25 cellular contexts compared by ENCODE assay signal in the genomic region with DNA sequence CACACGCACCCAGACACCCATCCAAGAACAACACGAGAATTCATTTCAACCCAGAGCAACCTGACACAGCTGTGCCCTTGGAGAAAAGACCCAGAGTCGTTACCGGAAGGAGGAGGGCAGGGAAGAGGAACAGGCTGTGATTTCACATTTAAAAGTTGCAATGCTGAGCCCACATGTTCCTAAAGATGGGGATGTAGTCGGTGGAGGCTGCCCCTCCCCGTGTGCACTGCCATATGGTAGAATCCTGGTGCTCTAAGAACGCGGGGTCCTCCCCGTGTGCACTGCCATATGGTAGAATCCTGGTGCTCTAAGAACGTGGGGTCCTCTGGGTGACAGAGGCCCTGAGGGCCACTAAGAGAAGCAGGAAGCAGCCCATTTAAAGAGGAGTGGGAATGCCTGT. TPM values are rescaled to one million over a fixed set of nuclear protein-coding genes. Genes with fewer than 3 reads are reported as not detected.
DNase-seq lines count a peak whose midpoint lies in the region; ATAC-seq and TF ChIP-seq lines count a peak whose summit lies in the region.
"Had no signal": no experiment of that assay in that cellular context is flagged by ENCODE, and none has a peak within 500 bp of the region (broad histone marks: within the 10 kb centered on the region; RNA-seq: fewer than 3 reads in every experiment).

No MANE protein-coding gene starts in this region.

- H3K4me3 Mint-ChIP-seq in activated T-cell treated with anti-CD3 and anti-CD28 coated beads, Interleukin-2, amount 50 U/mL, for 72 hours = no peak overlapping the region
- no peak overlapping the region for H3K4me3 Mint-ChIP-seq in activated T-cell treated with anti-CD3 and anti-CD28 coated beads, Interleukin-2, amount 50 U/mL, for 4 hours
- H3K4me3 Mint-ChIP-seq in T-cell = no peak overlapping the region
- H3K4me3 Mint-ChIP-seq in glutamatergic neuron (ENCODE audit: unreplicated experiment) = peak overlapping the region; percentile 81
- H3K4me3 Mint-ChIP-seq in stimulated activated memory B cell treated with anti-CD40 and anti-IgM and Interleukin-4, amounts not matched to agents 10 μg/mL and 1 μg/mL and 100 μg/mL, for 72 hours = no peak overlapping the region
- H3K4me3 Mint-ChIP-seq: natural killer cell; stimulated activated naive CD8-positive, alpha-beta T cell treated with anti-CD3 and anti-CD28 coated beads, Interleukin-15, Interleukin-2, amounts not matched to agents 100 ng/mL and 50 ng/mL, for 24 hours had no signal

- CTCF ChIA-PET in T-cell (lab: Charles Lee) = no interaction called here

- no peaks in the 10 kb centered on the region for H3K27me3 Mint-ChIP-seq in activated T-cell treated with anti-CD3 and anti-CD28 coated beads, Interleukin-2, amount 50 U/mL, for 72 hours (ENCODE audit: low read depth)
- no peaks in the 10 kb centered on the region for H3K27me3 Mint-ChIP-seq in activated T-cell treated with anti-CD3 and anti-CD28 coated beads, Interleukin-2, amount 50 U/mL, for 4 hours (ENCODE audit: low read depth)
- H3K27me3 Mint-ChIP-seq in T-cell (no peaks in the 10 kb centered on the region), glutamatergic neuron (ENCODE audit: unreplicated experiment) (peaks cover 7% of the 10 kb centered on the region)
- no peaks in the 10 kb centered on the region for H3K27me3 Mint-ChIP-seq in stimulated activated memory B cell treated with anti-CD40 and anti-IgM and Interleukin-4, amounts not matched to agents 10 μg/mL and 1 μg/mL and 100 μg/mL, for 72 hours
- H3K27me3 Mint-ChIP-seq: stimulated activated naive CD8-positive, alpha-beta T cell treated with anti-CD3 and anti-CD28 coated beads, Interleukin-15, Interleukin-2, amounts not matched to agents 100 ng/mL and 50 ng/mL, for 24 hours had no signal

- peaks cover 12% of the 10 kb centered on the region for H3K4me1 Mint-ChIP-seq in activated T-cell treated with anti-CD3 and anti-CD28 coated beads, Interleukin-2, amount 50 U/mL, for 72 hours (ENCODE audit: low read depth)
- peaks cover 25% of the 10 kb centered on the region for H3K4me1 Mint-ChIP-seq in activated T-cell treated with anti-CD3 and anti-CD28 coated beads, Interleukin-2, amount 50 U/mL, for 4 hours (ENCODE audit: low read depth)
- peaks cover 37 to 57% (median 52%) of the 10 kb centered on the region in 3 donors for H3K4me1 Mint-ChIP-seq in T-cell
- peaks cover 25% of the 10 kb centered on the region for H3K4me1 Mint-ChIP-seq in glutamatergic neuron (ENCODE audit: low read depth, unreplicated experiment)
- peaks cover 59% of the 10 kb centered on the region for H3K4me1 Mint-ChIP-seq in stimulated activated memory B cell treated with anti-CD40 and anti-IgM and Interleukin-4, amounts not matched to agents 10 μg/mL and 1 μg/mL and 100 μg/mL, for 72 hours

- TF ChIP-seq CTCF in glutamatergic neuron (IDR thresholded peaks at IDR 0.05; ENCODE audit: partially characterized antibody, unreplicated experiment) = no peak

- no peak for ATAC-seq in activated T-cell treated with anti-CD3 and anti-CD28 coated beads, Interleukin-2, amount 50 U/mL, for 72 hours (replicated peaks in 1 of 2)
- no peak for ATAC-seq in activated T-cell treated with anti-CD3 and anti-CD28 coated beads, Interleukin-2, amount 50 U/mL, for 4 hours
- ATAC-seq in T-cell (replicated peaks in 1 of 4) (no peak), GM18909 (IDR thresholded peaks at IDR 0.05; ENCODE audit: poor library complexity, unreplicated experiment) (no peak)
- ATAC-seq in stimulated activated memory B cell treated with anti-CD40 and anti-IgM and Interleukin-4, amounts not matched to agents 10 μg/mL and 1 μg/mL and 100 μg/mL, for 72 hours = no peak
- ATAC-seq: foreskin keratinocyte, left lobe of liver, natural killer cell, right cardiac atrium had no signal

- no peaks in the 10 kb centered on the region for H3K9me3 Mint-ChIP-seq in activated T-cell treated with anti-CD3 and anti-CD28 coated beads, Interleukin-2, amount 50 U/mL, for 72 hours
- H3K9me3 Mint-ChIP-seq in activated T-cell treated with anti-CD3 and anti-CD28 coated beads, Interleukin-2, amount 50 U/mL, for 4 hours = no peaks in the 10 kb centered on the region
- H3K9me3 Mint-ChIP-seq in T-cell (no peaks in the 10 kb centered on the region), glutamatergic neuron (ENCODE audit: unreplicated experiment) (peaks cover 8% of the 10 kb centered on the region)
- H3K9me3 Mint-ChIP-seq in stimulated activated memory B cell treated with anti-CD40 and anti-IgM and Interleukin-4, amounts not matched to agents 10 μg/mL and 1 μg/mL and 100 μg/mL, for 72 hours = peaks cover 3% of the 10 kb centered on the region
- H3K9me3 Mint-ChIP-seq: natural killer cell; stimulated activated naive CD8-positive, alpha-beta T cell treated with anti-CD3 and anti-CD28 coated beads, Interleukin-15, Interleukin-2, amounts not matched to agents 100 ng/mL and 50 ng/mL, for 24 hours had no signal

- H3K36me3 Mint-ChIP-seq in activated T-cell treated with anti-CD3 and anti-CD28 coated beads, Interleukin-2, amount 50 U/mL, for 72 hours (ENCODE audit: insufficient read depth in 2 of 2) = peaks cover 18 to 46% of the 10 kb centered on the region in 2 donors
- peaks cover 43% of the 10 kb centered on the region for H3K36me3 Mint-ChIP-seq in activated T-cell treated with anti-CD3 and anti-CD28 coated beads, Interleukin-2, amount 50 U/mL, for 4 hours (ENCODE audit: insufficient read depth)
- H3K36me3 Mint-ChIP-seq in T-cell (peaks cover 60% of the 10 kb centered on the region), glutamatergic neuron (ENCODE audit: unreplicated experiment) (peaks cover 10% of the 10 kb centered on the region)
- peaks cover 71% of the 10 kb centered on the region for H3K36me3 Mint-ChIP-seq in stimulated activated memory B cell treated with anti-CD40 and anti-IgM and Interleukin-4, amounts not matched to agents 10 μg/mL and 1 μg/mL and 100 μg/mL, for 72 hours
- H3K36me3 Mint-ChIP-seq: natural killer cell had no signal

- no peak for DNase-seq in activated T-cell treated with anti-CD3 and anti-CD28 coated beads, Interleukin-2, amount 50 U/mL, for 72 hours
- no peak for DNase-seq in activated T-cell treated with anti-CD3 and anti-CD28 coated beads, Interleukin-2, amount 50 U/mL, for 4 hours
- peak in 1 of 34 experiments; percentile 8 for DNase-seq in T-cell
- DNase-seq in glutamatergic neuron = no peak
- DNase-seq in NCI-H526 treated with DMSO at 0.1 percent for 48 hours (lab: John Stamatoyannopoulos, UW) = no peak
- no peak for DNase-seq in HT-29 (ENCODE audit: low spot score)
- DNase-seq: brain microvascular endothelial cell; C1 segment of cervical spinal cord; foreskin keratinocyte; HCEC 1CT; mesendoderm; natural killer cell; NCI-H1092 treated with DMSO at 0.1 percent for 48 hours; NCI-H187 treated with DMSO at 0.1 percent for 48 hours; NCI-H226; ovary; right cardiac atrium; SK-N-SH; stimulated activated CD4-positive, alpha-beta T cell treated with anti-CD3 and anti-CD28 coated beads, Interleukin-4, amount 100 ng/mL, for 1 hour; T-helper 9 cell; trophoblast cell had no signal

- peak overlapping the region; percentile 69 for H3K27ac Mint-ChIP-seq in activated T-cell treated with anti-CD3 and anti-CD28 coated beads, Interleukin-2, amount 50 U/mL, for 72 hours
- H3K27ac Mint-ChIP-seq in T-cell = peak overlapping the region; percentile 68 to 69
- H3K27ac Mint-ChIP-seq in glutamatergic neuron (ENCODE audit: unreplicated experiment) = peak overlapping the region; percentile 97
- peak overlapping the region; percentile 33 for H3K27ac Mint-ChIP-seq in stimulated activated memory B cell treated with anti-CD40 and anti-IgM and Interleukin-4, amounts not matched to agents 10 μg/mL and 1 μg/mL and 100 μg/mL, for 72 hours
- H3K27ac Mint-ChIP-seq: natural killer cell; stimulated activated naive CD8-positive, alpha-beta T cell treated with anti-CD3 and anti-CD28 coated beads, Interleukin-15, Interleukin-2, amounts not matched to agents 100 ng/mL and 50 ng/mL, for 24 hours had no signal

- POLR2A ChIA-PET in T-cell (lab: Charles Lee) = no interaction called here

RNA-seq across cellular contexts. Expression of a gene that starts 10.9 kb away (rescaled TPM):
- 10 to 100 TPM; 48.7 to 53.7 TPM for total RNA-seq in activated T-cell treated with anti-CD3 and anti-CD28 coated beads, Interleukin-2, amount 50 U/mL, for 72 hours
- total RNA-seq in activated T-cell treated with anti-CD3 and anti-CD28 coated beads, Interleukin-2, amount 50 U/mL, for 4 hours = 10 to 100 TPM; 40.5 to 42.3 (median 41.8) TPM
- 100 to 1,000 TPM in 4 of 5 donors, 10 to 100 TPM in 1; 78.7 to 171 (median 109) TPM for total RNA-seq in T-cell
- total RNA-seq in glutamatergic neuron (ENCODE audit: unreplicated experiment) = 63.5 TPM
- total RNA-seq in HT-29 (2014; rRNA removed; shearing (Covaris generic)) = 29.0 and 29.8 TPM in 2 replicates

RNA-seq across cellular contexts. Expression of a gene that starts 58.1 kb away (rescaled TPM):
- 100 to 1,000 TPM; 123 to 171 TPM for total RNA-seq in activated T-cell treated with anti-CD3 and anti-CD28 coated beads, Interleukin-2, amount 50 U/mL, for 72 hours
- 10 to 100 TPM; 35.6 to 62.7 (median 49.8) TPM for total RNA-seq in activated T-cell treated with anti-CD3 and anti-CD28 coated beads, Interleukin-2, amount 50 U/mL, for 4 hours
- total RNA-seq in T-cell = 100 to 1,000 TPM in 4 of 5 donors, 10 to 100 TPM in 1; 80.5 to 272 (median 167) TPM
- total RNA-seq in glutamatergic neuron (ENCODE audit: unreplicated experiment) = 24.4 TPM
- 13.4 and 15.9 TPM in 2 replicates for total RNA-seq in HT-29 (2014; rRNA removed; shearing (Covaris generic))

RNA-seq across cellular contexts. Expression of a gene that starts 59.1 kb away (rescaled TPM):
- total RNA-seq in activated T-cell treated with anti-CD3 and anti-CD28 coated beads, Interleukin-2, amount 50 U/mL, for 72 hours = 10 to 100 TPM; 89.1 to 97.8 TPM
- 10 to 100 TPM; 66.3 to 74.1 (median 73.7) TPM for total RNA-seq in activated T-cell treated with anti-CD3 and anti-CD28 coated beads, Interleukin-2, amount 50 U/mL, for 4 hours
- total RNA-seq in T-cell (10 to 100 TPM; 46.6 to 61.2 (median 53.8) TPM), glutamatergic neuron (ENCODE audit: unreplicated experiment) (53.9 TPM)
- total RNA-seq in HT-29 (2014; rRNA removed; shearing (Covaris generic)) = 45.6 and 69.6 TPM in 2 replicates

Comparison
In these comparisons a context has a peak if more than half of its experiments do, and no peak if none do; other contexts are left out.
1. H3K27ac Mint-ChIP-seq: peak in every context shown above with its lines; median percentile 97 in glutamatergic neuron; 69 in activated T-cell treated with anti-CD3 and anti-CD28 coated beads, Interleukin-2, amount 50 U/mL, for 72 hours; 68 in T-cell; 33 in stimulated activated memory B cell treated with anti-CD40 and anti-IgM and Interleukin-4, amounts not matched to agents 10 μg/mL and 1 μg/mL and 100 μg/mL, for 72 hours.